ENCODE assay signal across 16 cellular contexts in the genomic region with DNA sequence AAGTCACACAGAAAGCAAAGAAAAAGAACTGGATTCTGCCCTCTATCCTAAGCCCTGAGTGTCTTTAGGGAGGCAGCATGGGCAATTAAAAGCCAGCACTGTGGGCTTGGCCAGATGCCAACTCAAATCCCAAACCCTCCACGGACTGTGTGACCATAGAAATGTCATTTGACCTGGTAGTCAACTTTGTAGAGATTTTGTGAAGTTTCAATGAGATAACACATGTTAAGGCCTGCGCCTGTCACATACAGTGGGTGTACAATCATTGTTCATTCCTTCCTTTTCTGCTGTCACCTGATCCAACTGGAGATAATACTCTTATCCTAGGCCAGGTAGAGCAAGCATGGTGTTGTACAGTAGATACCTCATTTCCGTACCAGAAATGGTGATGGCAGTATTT. TPM values are rescaled to one million over a fixed set of nuclear protein-coding genes. Genes with fewer than 3 reads are reported as not detected.
"Had no signal": no experiment of that assay in that cellular context is flagged by ENCODE, and none has a peak within 500 bp of the region (broad histone marks: within the 10 kb centered on the region; RNA-seq: fewer than 3 reads in every experiment).

No MANE protein-coding gene starts in this region.

- H3K27me3 Mint-ChIP-seq: activated naive CD4-positive, alpha-beta T cell treated with anti-CD3 and anti-CD28 coated beads, Interleukin-2, amount 50 U/mL, for 24 hours; activated T-cell treated with anti-CD3 and anti-CD28 coated beads, Interleukin-2, amount 50 U/mL, for 24 hours had no signal

- H3K4me3 ChIP-seq: coronary artery, left lung, pancreas, sigmoid colon had no signal

- H3K4me3 Mint-ChIP-seq: activated naive CD4-positive, alpha-beta T cell treated with anti-CD3 and anti-CD28 coated beads, Interleukin-2, amount 50 U/mL, for 24 hours; activated T-cell treated with anti-CD3 and anti-CD28 coated beads, Interleukin-2, amount 50 U/mL, for 24 hours; naive B cell had no signal

- H3K27me3 ChIP-seq: pancreas had no signal

- ATAC-seq: esophagus mucosa, left lung, pancreas had no signal

- H3K9me3 ChIP-seq: left lung, pancreas, sigmoid colon had no signal

- H3K4me1 Mint-ChIP-seq: activated naive CD4-positive, alpha-beta T cell treated with anti-CD3 and anti-CD28 coated beads, Interleukin-2, amount 50 U/mL, for 24 hours; naive B cell had no signal

- H3K36me3 ChIP-seq: left lung, pancreas, sigmoid colon had no signal

- H3K9me3 Mint-ChIP-seq: activated naive CD4-positive, alpha-beta T cell treated with anti-CD3 and anti-CD28 coated beads, Interleukin-2, amount 50 U/mL, for 24 hours; activated T-cell treated with anti-CD3 and anti-CD28 coated beads, Interleukin-2, amount 50 U/mL, for 24 hours; naive B cell had no signal

- H3K36me3 Mint-ChIP-seq: activated naive CD4-positive, alpha-beta T cell treated with anti-CD3 and anti-CD28 coated beads, Interleukin-2, amount 50 U/mL, for 24 hours; naive B cell had no signal

- H3K4me1 ChIP-seq: left lung, pancreas had no signal

- H3K27ac ChIP-seq: coronary artery, left lung, pancreas, VCaP had no signal

- DNase-seq: activated CD4-positive, alpha-beta T cell treated with anti-CD3 and anti-CD28 coated beads for 1 hour; activated CD4-positive, alpha-beta T cell treated with anti-CD3 and anti-CD28 coated beads, Interleukin-2, amount 50 U/mL, for 48 hours; activated T-cell treated with anti-CD3 and anti-CD28 coated beads, Interleukin-2, amount 50 U/mL, for 24 hours; central memory CD4-positive, alpha-beta T cell; left lung; mammary epithelial cell; naive B cell; sigmoid colon; stimulated activated CD4-positive, alpha-beta T cell treated with anti-CD3 and anti-CD28 coated beads, Interleukin-12 subunit alpha, Interleukin-12 subunit beta, amount 100 ng/mL, for 4 hours; stimulated activated CD4-positive, alpha-beta T cell treated with anti-CD3 and anti-CD28 coated beads, Interleukin-2, amount 100 ng/mL, for 24 hours; T1000 had no signal

- H3K27ac Mint-ChIP-seq: activated naive CD4-positive, alpha-beta T cell treated with anti-CD3 and anti-CD28 coated beads, Interleukin-2, amount 50 U/mL, for 24 hours; activated T-cell treated with anti-CD3 and anti-CD28 coated beads, Interleukin-2, amount 50 U/mL, for 24 hours had no signal

RNA-seq across cellular contexts. Expression of gene ARMH1, which starts 54.4 kb away (rescaled TPM):
- total RNA-seq: esophagus mucosa had no signal
